ENCODE assay signal across 13 cellular contexts in genomic region chr6:39901670-39902069, GRCh38. TPM values are rescaled to one million over a fixed set of nuclear protein-coding genes. Genes with fewer than 3 reads are reported as not detected.
DNase-seq lines count a peak whose midpoint lies in the region; ATAC-seq and TF ChIP-seq lines count a peak whose summit lies in the region.
"Had no signal": no experiment of that assay in that cellular context is flagged by ENCODE, and none has a peak within 500 bp of the region (broad histone marks: within the 10 kb centered on the region; RNA-seq: fewer than 3 reads in every experiment).

No MANE protein-coding gene starts in this region.

- in situ Hi-C loops in transverse colon (cut with MboI; ENCODE audit: low pct_ligation_motif_present in 1 of 4, low pct_unique_long_range_greater_than_20kb in 1 of 4, low sequenced_read_pairs in 3 of 4) (no loop called here), G401 (cut with HindIII; ENCODE audit: low sequenced_read_pairs) (no loop called here)

- H3K4me2 ChIP-seq in neuronal stem cell (ENCODE audit: insufficient read depth, low read length, poor library complexity, severe bottlenecking) = no peak overlapping the region

- no peaks in the 10 kb centered on the region for H3K27me3 ChIP-seq in neuronal stem cell (ENCODE audit: control insufficient read depth in 3 of 3, insufficient read depth in 3 of 3, low read depth in 1 of 3, low read length in 3 of 3)
- no peaks in the 10 kb centered on the region for H3K27me3 ChIP-seq in transverse colon

- WGBS in neuronal stem cell (ENCODE audit: extremely low coverage in 2 of 2, insufficient read length in 2 of 2, insufficient replicate concordance in 1 of 2), 2 donors = no CpG with 5 or more reads among the region's 19 CpGs
- WGBS in transverse colon (ENCODE audit: low coverage in 1 of 2), 2 donors = 88% methylated on average over 19 of the region's 19 CpGs; no CpG with 5 or more reads in 1 of the 2 donors

- intact Hi-C loops in cardiac septum (cut with DNase I) = no loop called here
- intact Hi-C loops in left cardiac atrium (cut with DNase I) = no loop called here
- intact Hi-C loops in transverse colon (cut with DNase I; ENCODE audit: low total_unique reads) = no loop called here

- H3K27ac ChIP-seq in neuronal stem cell (replicated peaks; ENCODE audit: low read length) = no peak overlapping the region
- H3K27ac ChIP-seq in transverse colon = no peak overlapping the region

- H2BK12ac ChIP-seq in neuronal stem cell (ENCODE audit: low read length) = no peak overlapping the region

- TF ChIP-seq EP300 in transverse colon (IDR thresholded peaks at IDR 0.05; ENCODE audit: low read depth) = no peak

- H2AFZ ChIP-seq in neuronal stem cell (ENCODE audit: low read length) = no peak overlapping the region

- peak overlapping the region; percentile 12 for H3K18ac ChIP-seq in neuronal stem cell (ENCODE audit: low read length)

- no peak overlapping the region for H2BK5ac ChIP-seq in neuronal stem cell (ENCODE audit: low read length)

- DNase-seq in cardiac septum (ENCODE audit: low spot score) = peak; percentile 70
- DNase-seq in left cardiac atrium = no peak
- peak; percentile 89 for DNase-seq in left lobe of liver (ENCODE audit: low spot score)
- no peak for DNase-seq in neuronal stem cell (ENCODE audit: low spot score)
- no peak for DNase-seq in transverse colon
- no peak for DNase-seq in G401 (ENCODE audit: low spot score)
- DNase-seq: C1 segment of cervical spinal cord, Kasumi-1, NCI-H1105 treated with DMSO at 0.1 percent for 48 hours, NCI-H187, NCI-H69 had no signal

- TF ChIP-seq POLR2A in transverse colon (IDR thresholded peaks at IDR 0.05) = peak; percentile 5

- no peak for ATAC-seq in left cardiac atrium
- ATAC-seq in left lobe of liver = peak; percentile 91
- ATAC-seq in GM21786 (IDR thresholded peaks at IDR 0.05; ENCODE audit: unreplicated experiment) = no peak
- ATAC-seq in GM21529 (IDR thresholded peaks at IDR 0.05; ENCODE audit: unreplicated experiment) = no peak

- no peak overlapping the region for H2AK5ac ChIP-seq in neuronal stem cell (ENCODE audit: low read depth, low read length)

- no peak overlapping the region for H2BK120ac ChIP-seq in neuronal stem cell (ENCODE audit: low read depth, low read length)

- peak overlapping the region; percentile 65 for H3K14ac ChIP-seq in neuronal stem cell (ENCODE audit: low read length)

- H4K8ac ChIP-seq in neuronal stem cell (ENCODE audit: low read depth, low read length) = no peak overlapping the region

- H3K9me3 ChIP-seq in neuronal stem cell (replicated peaks in 1 of 2; ENCODE audit: control insufficient read depth in 2 of 2, insufficient read depth in 1 of 2, low read depth in 1 of 2, low read length in 2 of 2) (no peaks in the 10 kb centered on the region), transverse colon (no peaks in the 10 kb centered on the region)

- no peak overlapping the region for H3K4ac ChIP-seq in neuronal stem cell (ENCODE audit: low read length)

- no peak overlapping the region for H3K4me3 ChIP-seq in neuronal stem cell (ENCODE audit: low read length in 2 of 2)
- H3K4me3 ChIP-seq in transverse colon = no peak overlapping the region

- no peak overlapping the region for H3K23ac ChIP-seq in neuronal stem cell (ENCODE audit: low read depth, low read length, poor library complexity)

- H3K79me1 ChIP-seq in neuronal stem cell (ENCODE audit: low read depth, low read length) = no peaks in the 10 kb centered on the region

- TF ChIP-seq CTCF in transverse colon (IDR thresholded peaks at IDR 0.05) = no peak

- H3K36me3 ChIP-seq in neuronal stem cell (replicated peaks in 1 of 2; ENCODE audit: control insufficient read depth in 2 of 2, insufficient read depth in 2 of 2, low read length in 2 of 2) (peaks cover 0 to 6% of the 10 kb centered on the region in 2 donors), transverse colon (no peaks in the 10 kb centered on the region)

- no peak overlapping the region for H3K9ac ChIP-seq in neuronal stem cell (ENCODE audit: low read depth, low read length, poor library complexity)

- no peak overlapping the region for H4K91ac ChIP-seq in neuronal stem cell (ENCODE audit: low read depth, low read length, poor library complexity)

- H3K4me1 ChIP-seq in neuronal stem cell (ENCODE audit: control insufficient read depth in 2 of 2, insufficient read depth in 1 of 2, low read depth in 1 of 2, low read length in 2 of 2) = peaks cover 2 to 6% of the 10 kb centered on the region in 2 donors
- H3K4me1 ChIP-seq in transverse colon = peaks cover 0 to 12% (median 3%) of the 10 kb centered on the region in 4 donors

- H2BK15ac ChIP-seq in neuronal stem cell (ENCODE audit: low read length) = no peak overlapping the region

RNA-seq across cellular contexts. Expression of gene MOCS1, which starts 32.6 kb away (rescaled TPM):
- 22.1 TPM for total RNA-seq in cardiac septum
- total RNA-seq in left cardiac atrium = 10 to 100 TPM; 26.2 to 29.4 TPM
- 29.0 TPM for total RNA-seq in left lobe of liver
- 9.8 TPM for polyA plus RNA-seq in neuronal stem cell (2013, experiment 1 of 2)
- polyA plus RNA-seq in neuronal stem cell (2013, experiment 2 of 2) = 10.0 TPM
- 10 to 100 TPM; 20.6 to 58.3 (median 42.3) TPM for total RNA-seq in transverse colon
- 1.3 and 12.0 TPM in 2 replicates for total RNA-seq in G401 (2014; rRNA removed; shearing (Covaris generic))

Comparison
In these comparisons a context has a peak if more than half of its experiments do, and no peak if none do; other contexts are left out.
1. DNase-seq: peak in cardiac septum (single experiment) and left lobe of liver (single experiment); none in left cardiac atrium (single experiment), neuronal stem cell (single experiment), transverse colon (single experiment) and G401 (single experiment).